Comparison of ENCODE assay signal across 31 cellular contexts in the genomic region with DNA sequence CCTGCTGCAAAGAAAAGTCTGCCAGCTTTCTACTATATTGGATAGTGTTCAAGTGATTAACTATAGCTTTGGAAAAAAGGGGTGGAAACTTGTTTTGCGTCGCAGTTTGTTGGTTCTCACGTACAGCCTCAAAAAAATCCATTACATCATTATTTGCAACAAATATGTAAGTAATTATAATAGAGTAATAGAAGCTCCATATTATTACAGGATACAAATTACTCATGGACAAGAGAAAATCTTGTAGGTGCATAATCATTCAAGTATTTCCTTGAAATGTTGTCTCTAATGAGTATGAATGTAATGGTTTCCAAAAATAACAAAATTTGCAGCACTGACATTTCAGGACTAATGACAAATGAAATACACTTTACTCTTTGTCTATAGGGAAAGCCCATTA.
A peak's percentile ranks its signal among the peaks of the same experiment; 100 is the strongest.
DNase-seq lines count a peak whose midpoint lies in the region; ATAC-seq, FAIRE-seq and TF ChIP-seq lines count a peak whose summit lies in the region.
"Had no signal": no experiment of that assay in that cellular context is flagged by ENCODE, and none has a peak within 500 bp of the region (broad histone marks: within the 10 kb centered on the region; RNA-seq: fewer than 3 reads in every experiment).

No MANE protein-coding gene starts in this region.

- H3K4me3 ChIP-seq in AG04449 (ENCODE audit: low read depth, low read length): no peak overlapping the region
- no peak overlapping the region for H3K4me3 ChIP-seq in astrocyte (ENCODE audit: insufficient read depth, low read depth, low read length)
- no peak overlapping the region for H3K4me3 ChIP-seq in fibroblast of pulmonary artery (replicated peaks; ENCODE audit: low read depth, low read length)
- H3K4me3 ChIP-seq: adrenal gland, breast epithelium, K562, left ventricle myocardium inferior, SJCRH30, stomach, tibial artery had no signal

- H3K36me3 Mint-ChIP-seq in astrocyte (ENCODE audit: low read depth, unreplicated experiment): no peaks in the 10 kb centered on the region
- H3K36me3 Mint-ChIP-seq: natural killer cell had no signal

- no peak overlapping the region for H3K4me3 Mint-ChIP-seq in astrocyte (ENCODE audit: unreplicated experiment)
- H3K4me3 Mint-ChIP-seq: activated T-cell treated with anti-CD3 and anti-CD28 coated beads, Interleukin-2, amount 50 U/mL, for 72 hours; H9; natural killer cell had no signal

- no peak overlapping the region for H3K9ac ChIP-seq in astrocyte (ENCODE audit: low read length)

- H3K27me3 Mint-ChIP-seq in astrocyte (ENCODE audit: low read depth, unreplicated experiment): no peaks in the 10 kb centered on the region

- ATAC-seq in GM21515 (IDR thresholded peaks at IDR 0.05; ENCODE audit: unreplicated experiment): no peak
- ATAC-seq: activated T-cell treated with anti-CD3 and anti-CD28 coated beads, Interleukin-2, amount 50 U/mL, for 72 hours; esophagus mucosa; K562; natural killer cell had no signal

- no peaks in the 10 kb centered on the region for H3K79me2 ChIP-seq in astrocyte (ENCODE audit: insufficient read depth, low read length)

- H3K36me3 ChIP-seq in astrocyte (ENCODE audit: insufficient read depth, low read length): no peaks in the 10 kb centered on the region
- H3K36me3 ChIP-seq: adrenal gland, breast epithelium, left ventricle myocardium inferior, SJCRH30, stomach, tibial artery had no signal

- DNase-seq in AG04449 (ENCODE audit: low read depth, low spot score): peak; percentile 17
- DNase-seq in GM04504 (ENCODE audit: low read depth): peak; percentile 24
- peak; percentile 65 for DNase-seq in astrocyte (ENCODE audit: low read depth)
- DNase-seq in fibroblast of pulmonary artery (ENCODE audit: low read depth): peak; percentile 24
- no peak for DNase-seq in AML-193 (lab: John Stamatoyannopoulos, UW)
- DNase-seq in NCI-H524 (lab: John Stamatoyannopoulos, UW): no peak
- DNase-seq in NCI-H526 (lab: John Stamatoyannopoulos, UW): no peak
- DNase-seq: activated CD4-positive, CD25-positive, alpha-beta regulatory T cell; activated naive CD4-positive, alpha-beta T cell treated with Interleukin-2 at 50 U/mL for 16 hours; activated T-cell treated with anti-CD3 and anti-CD28 coated beads, Interleukin-2, amount 50 U/mL, for 72 hours; adrenal gland; C1 segment of cervical spinal cord; Caco-2; H9; islet precursor cell; left ventricle myocardium inferior; natural killer cell; NCI-H1105; NCI-H2029; NCI-H2227 treated with DMSO at 0.1 percent for 48 hours; NCI-H748 treated with DMSO at 0.1 percent for 48 hours; occipital lobe; SJCRH30; stomach; T-helper 1 cell; tibial artery had no signal

- H3K4me1 ChIP-seq in astrocyte (ENCODE audit: insufficient read depth, low read length): peaks cover 9% of the 10 kb centered on the region
- H3K4me1 ChIP-seq: breast epithelium, Caco-2, left ventricle myocardium inferior, SJCRH30, tibial artery had no signal

- H3K27ac Mint-ChIP-seq in astrocyte (ENCODE audit: unreplicated experiment): no peak overlapping the region
- H3K27ac Mint-ChIP-seq: activated T-cell treated with anti-CD3 and anti-CD28 coated beads, Interleukin-2, amount 50 U/mL, for 72 hours; H9; natural killer cell had no signal

- H4K20me1 ChIP-seq in astrocyte (ENCODE audit: insufficient read depth, low read length): no peaks in the 10 kb centered on the region

- H3K9me3 ChIP-seq in astrocyte (ENCODE audit: insufficient read depth, low read depth, low read length): no peaks in the 10 kb centered on the region
- H3K9me3 ChIP-seq: adrenal gland, breast epithelium, Caco-2, left ventricle myocardium inferior, SJCRH30, stomach, tibial artery had no signal

- POLR2A ChIA-PET in AG04449 (lab: Yijun Ruan, JAX): no interaction called here

- CTCF ChIA-PET in AG04449 (lab: Yijun Ruan, JAX): interaction anchor here (0.6 to 2.0 kb wide), 11 partner anchors 9 to 529 kb away, joined by 3 to 7 read pairs (median 4); a partner anchor contains a TSS

- FAIRE-seq in astrocyte (lab: Jason Lieb, UNC): peak; percentile 23
- FAIRE-seq: colon, K562 had no signal

- no peak overlapping the region for H3K27ac ChIP-seq in astrocyte (ENCODE audit: low read depth, low read length)
- H3K27ac ChIP-seq: adrenal gland, breast epithelium, left ventricle myocardium inferior, SJCRH30, stomach, tibial artery had no signal

- no peak overlapping the region for H2AFZ ChIP-seq in astrocyte (ENCODE audit: low read depth, low read length)

- H3K27me3 ChIP-seq in astrocyte (ENCODE audit: insufficient read depth, low read length): no peaks in the 10 kb centered on the region
- H3K27me3 ChIP-seq: adrenal gland, breast epithelium, SJCRH30, stomach, tibial artery had no signal

- no peaks in the 10 kb centered on the region for H3K9me3 Mint-ChIP-seq in astrocyte (ENCODE audit: unreplicated experiment)
- H3K9me3 Mint-ChIP-seq: activated T-cell treated with anti-CD3 and anti-CD28 coated beads, Interleukin-2, amount 50 U/mL, for 72 hours; H9; natural killer cell had no signal

- H3K4me2 ChIP-seq in astrocyte (ENCODE audit: low read length): peak overlapping the region; percentile 12

- H3K4me1 Mint-ChIP-seq in astrocyte (ENCODE audit: low read depth, unreplicated experiment): peaks cover 6% of the 10 kb centered on the region
- H3K4me1 Mint-ChIP-seq: H9 had no signal

- TF ChIP-seq CTCF in AG04449 (IDR thresholded peaks at IDR 0.05; ENCODE audit: insufficient read depth, low read length, missing control alignments) (no peak), astrocyte (IDR thresholded peaks at IDR 0.05; ENCODE audit: insufficient read depth, low read depth, low read length) (no peak), fibroblast of pulmonary artery (IDR thresholded peaks at IDR 0.05; ENCODE audit: low read length, missing control alignments) (no peak)

Comparison
In these comparisons a context has a peak if more than half of its experiments do, and no peak if none do; other contexts are left out.
1. DNase-seq: peak in AG04449 (single experiment), GM04504 (single experiment), astrocyte (single experiment) and fibroblast of pulmonary artery (single experiment); none in AML-193 (0 of 2), NCI-H524 (0 of 2) and NCI-H526 (0 of 2).